Comparison of ENCODE assay signal across 12 cellular contexts in genomic region chr22:22612516-22612915, GRCh38. TPM values are rescaled to one million over a fixed set of nuclear protein-coding genes. Genes with fewer than 3 reads are reported as not detected.
"Had no signal": no experiment of that assay in that cellular context is flagged by ENCODE, and none has a peak within 500 bp of the region (broad histone marks: within the 10 kb centered on the region; RNA-seq: fewer than 3 reads in every experiment).

No MANE protein-coding gene starts in this region.

- FAIRE-seq: HepG2 had no signal

- DNase-seq: GM23248, GOT3, H7, HFFc6, KG1 had no signal

- H3K27ac ChIP-seq: GM23248, HL-60 had no signal

- H3K27ac Mint-ChIP-seq: HFFc6, IgD-negative memory B cell had no signal

- H3K4me1 ChIP-seq: HAP-1 had no signal

- ATAC-seq: HCT116, HepG2 had no signal

- H3K9me3 ChIP-seq: HAP-1 had no signal

- H3K36me3 ChIP-seq: HAP-1 had no signal

- H3K4me3 ChIP-seq: GM23248, HAP-1 had no signal

- H3K4me3 Mint-ChIP-seq: HFFc6, IgD-negative memory B cell had no signal

- H3K9me3 Mint-ChIP-seq: HFFc6 had no signal

RNA-seq across cellular contexts. Expression of gene GGTLC2, which starts 31.9 kb away (rescaled TPM):
- total RNA-seq: GM23248, H4, H7, HepG2, HFFc6, HT1080 had no signal
- polyA plus RNA-seq: GM23248, HepG2, IgD-negative memory B cell had no signal

RNA-seq across cellular contexts. Expression of gene PRAME, which starts 53.5 kb away (rescaled TPM):
- total RNA-seq: GM23248, H7, HFFc6 had no signal
- polyA plus RNA-seq: GM23248, IgD-negative memory B cell had no signal
